ENCODE assay signal across 9 cellular contexts in the genomic region with DNA sequence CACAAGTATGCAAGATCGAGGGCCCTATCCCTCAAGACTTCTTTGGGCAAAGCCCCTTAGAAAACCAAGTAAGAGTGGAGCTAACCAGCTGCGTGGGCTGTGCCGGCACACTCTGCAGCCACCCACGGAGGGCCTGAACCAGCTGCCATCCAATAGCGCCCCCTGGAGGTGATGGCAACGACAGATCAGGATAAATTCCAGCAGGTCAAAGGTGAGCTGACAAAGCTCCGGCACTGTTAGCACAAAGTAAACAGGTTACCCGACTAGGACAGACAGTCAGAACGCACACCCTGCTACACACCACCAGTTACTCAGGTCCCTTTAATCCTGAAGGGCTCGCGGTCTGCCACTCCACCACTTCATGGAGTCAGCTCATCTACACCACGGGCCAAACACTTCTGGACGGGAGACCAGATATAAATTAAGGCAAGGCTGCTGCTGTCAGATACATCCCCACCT. TPM values are rescaled to one million over a fixed set of nuclear protein-coding genes. Genes with fewer than 3 reads are reported as not detected.
DNase-seq lines count a peak whose midpoint lies in the region; ATAC-seq, FAIRE-seq and TF ChIP-seq lines count a peak whose summit lies in the region.
"Had no signal": no experiment of that assay in that cellular context is flagged by ENCODE, and none has a peak within 500 bp of the region (broad histone marks: within the 10 kb centered on the region; RNA-seq: fewer than 3 reads in every experiment).

No MANE protein-coding gene starts in this region.

- H3K27ac Mint-ChIP-seq in T-helper 17 cell (no peak overlapping the region), astrocyte (ENCODE audit: unreplicated experiment) (no peak overlapping the region), immature natural killer cell (no peak overlapping the region)

- peaks cover 33% of the 10 kb centered on the region for H3K36me3 ChIP-seq in astrocyte (ENCODE audit: insufficient read depth, low read length)

- ATAC-seq in T-helper 17 cell (peak; percentile 42), HG03097 (IDR thresholded peaks at IDR 0.05; ENCODE audit: low FRiP score, unreplicated experiment) (no peak), GM18868 (IDR thresholded peaks at IDR 0.05; ENCODE audit: unreplicated experiment) (no peak)

- no peak overlapping the region for H3K27ac ChIP-seq in astrocyte (ENCODE audit: low read depth, low read length)
- H3K27ac ChIP-seq: SK-N-MC had no signal

- H3K4me2 ChIP-seq in astrocyte (ENCODE audit: low read length) = no peak overlapping the region

- no peaks in the 10 kb centered on the region for H3K27me3 ChIP-seq in astrocyte (ENCODE audit: insufficient read depth, low read length)

- H3K79me2 ChIP-seq in astrocyte (ENCODE audit: insufficient read depth, low read length) = peaks cover 68% of the 10 kb centered on the region

- FAIRE-seq in astrocyte (lab: Jason Lieb, UNC) = no peak

- H3K9me3 ChIP-seq in T-helper 17 cell (ENCODE audit: control insufficient read depth, low read length, poor library complexity, severe bottlenecking) = no peaks in the 10 kb centered on the region
- no peaks in the 10 kb centered on the region for H3K9me3 ChIP-seq in astrocyte (ENCODE audit: insufficient read depth, low read depth, low read length)

- H3K4me3 Mint-ChIP-seq in T-helper 17 cell (no peak overlapping the region), astrocyte (ENCODE audit: unreplicated experiment) (peak overlapping the region; percentile 41), immature natural killer cell (no peak overlapping the region)

- no peak overlapping the region for H2AFZ ChIP-seq in astrocyte (ENCODE audit: low read depth, low read length)

- H3K9me3 Mint-ChIP-seq in astrocyte (ENCODE audit: unreplicated experiment) = no peaks in the 10 kb centered on the region
- no peaks in the 10 kb centered on the region for H3K9me3 Mint-ChIP-seq in immature natural killer cell

- DNase-seq in COLO829 (ENCODE audit: low spot score) (peak; percentile 63), HPDE6-E6E7 (ENCODE audit: extremely low spot score) (peak; percentile 56), T-helper 17 cell (peak; percentile 54 to 58 (median 57)), astrocyte (ENCODE audit: low read depth) (no peak), immature natural killer cell (peak; percentile 40 to 52 (median 48))
- DNase-seq in stimulated activated CD4-positive, alpha-beta T cell treated with anti-CD3 and anti-CD28 coated beads, Interleukin-1b, Interleukin-23, amount 100 ng/mL, for 24 hours (ENCODE audit: low read depth in 4 of 4, low spot score in 1 of 4) = peak; percentile 49 to 71 (median 58)

- peak; percentile 58 for TF ChIP-seq CTCF in astrocyte (IDR thresholded peaks at IDR 0.05; ENCODE audit: insufficient read depth, low read depth, low read length)

- H3K27me3 Mint-ChIP-seq in T-helper 17 cell (no peaks in the 10 kb centered on the region), astrocyte (ENCODE audit: low read depth, unreplicated experiment) (peaks cover 2% of the 10 kb centered on the region), immature natural killer cell (ENCODE audit: low read depth in 3 of 3) (peaks cover 0 to 1% (median 0%) of the 10 kb centered on the region in 3 donors)

- H3K36me3 Mint-ChIP-seq in T-helper 17 cell (ENCODE audit: low read depth) (peaks cover 6% of the 10 kb centered on the region), astrocyte (ENCODE audit: low read depth, unreplicated experiment) (peaks cover 21% of the 10 kb centered on the region), immature natural killer cell (peaks cover 8 to 30% (median 13%) of the 10 kb centered on the region in 3 donors)

- H4K20me1 ChIP-seq in astrocyte (ENCODE audit: insufficient read depth, low read length) = peaks cover 86% of the 10 kb centered on the region

- H3K4me1 ChIP-seq in astrocyte (ENCODE audit: insufficient read depth, low read length) = peaks cover 7% of the 10 kb centered on the region

- peaks cover 33% of the 10 kb centered on the region for H3K4me1 Mint-ChIP-seq in T-helper 17 cell
- peaks cover 24% of the 10 kb centered on the region for H3K4me1 Mint-ChIP-seq in astrocyte (ENCODE audit: low read depth, unreplicated experiment)
- peaks cover 27 to 67% of the 10 kb centered on the region in 2 donors for H3K4me1 Mint-ChIP-seq in immature natural killer cell

- no peak overlapping the region for H3K4me3 ChIP-seq in astrocyte (ENCODE audit: insufficient read depth, low read depth, low read length)
- H3K4me3 ChIP-seq: SK-N-MC had no signal

- no peak overlapping the region for H3K9ac ChIP-seq in astrocyte (ENCODE audit: low read length)

RNA-seq across cellular contexts. Expression of a gene that starts 4.9 kb away (rescaled TPM):
- total RNA-seq in T-helper 17 cell (10 to 100 TPM in 1 of 2 donors, 1 to 10 TPM in 1; 7.0 to 10.8 TPM), astrocyte (8.4 and 9.8 TPM in 2 replicates)
- 1 to 10 TPM in 2 of 3 donors, not detected in 1; 1.1 to 2.6 TPM for polyA plus RNA-seq in immature natural killer cell

RNA-seq across cellular contexts. Expression of a gene that starts 14.9 kb away (rescaled TPM):
- total RNA-seq in T-helper 17 cell = not detected
- 1.3 and 2.5 TPM in 2 replicates for total RNA-seq in astrocyte
- polyA plus RNA-seq in immature natural killer cell = not detected

RNA-seq across cellular contexts. Expression of a gene that starts 44.1 kb away (rescaled TPM):
- under 1 TPM; 0.40 to 0.81 TPM for total RNA-seq in T-helper 17 cell
- 0.31 and 0.32 TPM in 2 replicates for total RNA-seq in astrocyte
- 1 to 10 TPM in 1 of 3 donors, under 1 TPM in 2; 0.14 to 1.9 (median 0.18) TPM for polyA plus RNA-seq in immature natural killer cell

RNA-seq across cellular contexts. Expression of a gene that starts 48.5 kb away (rescaled TPM):
- total RNA-seq in T-helper 17 cell = under 1 TPM in 1 of 2 donors, not detected in 1; 0.70 TPM
- total RNA-seq in astrocyte = 0.34 TPM in 1 of 2 replicates, not detected in the other
- not detected for polyA plus RNA-seq in immature natural killer cell
